In genomic region chr11:65791719-65792213, GRCh38 we compare ENCODE assay signal across 8 cellular contexts. TPM values are rescaled to one million over a fixed set of nuclear protein-coding genes. Genes with fewer than 3 reads are reported as not detected.
DNase-seq lines count a peak whose midpoint lies in the region; ATAC-seq, FAIRE-seq and TF ChIP-seq lines count a peak whose summit lies in the region.

No MANE protein-coding gene starts in this region.

- H2AFZ ChIP-seq in MM.1S (ENCODE audit: low read length) (peak overlapping the region; percentile 42), H9 (ENCODE audit: low read length) (no peak overlapping the region)

- H3K79me1 ChIP-seq in H9 (ENCODE audit: insufficient read depth, low read depth, low read length, poor library complexity, severe bottlenecking), result no peaks in the 10 kb centered on the region

- H3K79me2 ChIP-seq in MM.1S (ENCODE audit: low read length), result no peaks in the 10 kb centered on the region
- H3K79me2 ChIP-seq in H9 (ENCODE audit: insufficient read depth, low read length), result no peaks in the 10 kb centered on the region

- H3K36me3 ChIP-seq in CD8-positive, alpha-beta T cell (ENCODE audit: insufficient read depth, low read length), result no peaks in the 10 kb centered on the region
- H3K36me3 ChIP-seq in MM.1S (replicated peaks; ENCODE audit: insufficient read depth, low read length) (no peaks in the 10 kb centered on the region), aorta (ENCODE audit: control insufficient read depth in 1 of 2, insufficient read depth in 2 of 2, low read length in 1 of 2) (no peaks in the 10 kb centered on the region)

- POLR2A ChIA-PET in CD8-positive, alpha-beta T cell (lab: Charles Lee), result interaction anchor here (2.2 kb wide), 1 partner anchor 12 kb away, joined by 8 read pairs; the partner anchor contains the start of gene AP5B1

- H2BK120ac ChIP-seq in H9 (ENCODE audit: low read depth, low read length, poor library complexity, severe bottlenecking), result no peak overlapping the region

- H4K91ac ChIP-seq in H9 (ENCODE audit: insufficient read length, low read depth, low read length), result no peak overlapping the region

- ATAC-seq in CD8-positive, alpha-beta T cell, result peak; percentile 66
- no peak for ATAC-seq in aorta (ENCODE audit: low FRiP score)

- H3K14ac ChIP-seq in H9 (ENCODE audit: insufficient read depth, low read length), result no peak overlapping the region; the same call in 1 of the 2 replicates

- WGBS in aorta, 2 donors, result 88 to 90% methylated on average over 13 of the region's 13 CpGs
- no CpG with 5 or more reads among the region's 13 CpGs for WGBS in H9 (ENCODE audit: extremely low coverage, insufficient read length, low lambda C conversion rate)

- no peaks in the 10 kb centered on the region for H3K9me3 Mint-ChIP-seq in CD8-positive, alpha-beta T cell
- no peaks in the 10 kb centered on the region; a peak in 1 of 5 replicates for H3K9me3 Mint-ChIP-seq in H9

- no peak overlapping the region for H3K56ac ChIP-seq in H9 (ENCODE audit: insufficient read length, low read depth, low read length)

- H3K4me3 Mint-ChIP-seq in CD8-positive, alpha-beta T cell, result no peak overlapping the region
- no peak overlapping the region for H3K4me3 Mint-ChIP-seq in H9

- H3K4ac ChIP-seq in H9 (ENCODE audit: low read depth, low read length), result no peak overlapping the region

- no peak overlapping the region for H4K8ac ChIP-seq in H9 (replicated peaks; ENCODE audit: insufficient read length, low read depth, low read length)

- peak overlapping the region; percentile 30; the same call in 1 of the 2 replicates for H3K4me2 ChIP-seq in MM.1S (ENCODE audit: low read depth, low read length)
- H3K4me2 ChIP-seq in H9 (ENCODE audit: insufficient read depth, insufficient read length, low read length), result no peak overlapping the region

- no peak for TF ChIP-seq CTCF in CD8-positive, alpha-beta T cell (IDR thresholded peaks at IDR 0.05)
- TF ChIP-seq CTCF in MM.1S (IDR thresholded peaks at IDR 0.05; ENCODE audit: low read length) (no peak), H9 (conservative IDR thresholded peaks at IDR 0.05) (no peak)

- H3K9ac ChIP-seq in MM.1S (ENCODE audit: low read length) (peak overlapping the region; percentile 22; the same call in 1 of the 2 replicates), H9 (ENCODE audit: extremely low read depth, insufficient read length, low read length) (no peak overlapping the region)

- H3K9me3 ChIP-seq in CD8-positive, alpha-beta T cell (ENCODE audit: low read length), result no peaks in the 10 kb centered on the region
- H3K9me3 ChIP-seq in MM.1S (replicated peaks; ENCODE audit: insufficient read depth, low read length), result no peaks in the 10 kb centered on the region
- H3K9me3 ChIP-seq in aorta (ENCODE audit: control insufficient read depth, low read length), result no peaks in the 10 kb centered on the region
- H3K9me3 ChIP-seq in H9 (ENCODE audit: control insufficient read depth, low read depth, low read length), result no peaks in the 10 kb centered on the region

- no peak overlapping the region for H2BK5ac ChIP-seq in H9 (ENCODE audit: insufficient read length, low read length)

- H2BK15ac ChIP-seq in H9 (ENCODE audit: low read depth, low read length), result no peak overlapping the region

- H3K23me2 ChIP-seq in H9 (ENCODE audit: insufficient read length, low read depth, low read length, poor library complexity, severe bottlenecking), result peaks cover 9% of the 10 kb centered on the region

- H3K27ac ChIP-seq in CD8-positive, alpha-beta T cell (ENCODE audit: low read depth, low read length), result no peak overlapping the region
- H3K27ac ChIP-seq in MM.1S (ENCODE audit: low read length), result peak overlapping the region; percentile 50; the same call in 1 of the 2 replicates
- peak overlapping the region in 19 of 21 experiments; percentile 9 to 81 (median 72) for H3K27ac ChIP-seq in skin epidermis
- H3K27ac ChIP-seq in aorta (ENCODE audit: low read depth in 1 of 2, low read length in 2 of 2), result no peak overlapping the region
- H3K27ac ChIP-seq in H9 (ENCODE audit: insufficient read length, low read depth, low read length), result no peak overlapping the region

- H2AK5ac ChIP-seq in H9 (ENCODE audit: insufficient read length, low read length), result no peak overlapping the region

- peaks cover 24% of the 10 kb centered on the region for H3K4me1 ChIP-seq in CD8-positive, alpha-beta T cell (ENCODE audit: insufficient read depth, low read length)
- H3K4me1 ChIP-seq in MM.1S (ENCODE audit: low read length) (peaks cover 15% of the 10 kb centered on the region), aorta (ENCODE audit: control insufficient read depth in 1 of 2, insufficient read depth in 2 of 2, low read length in 2 of 2) (no peaks in the 10 kb centered on the region), H9 (ENCODE audit: insufficient read depth, low read length) (peaks cover 3% of the 10 kb centered on the region; the same call in 1 of the 2 replicates)

- peaks cover 25% of the 10 kb centered on the region for H3K27me3 ChIP-seq in CD8-positive, alpha-beta T cell (ENCODE audit: insufficient read depth, low read length)
- peaks cover 32% of the 10 kb centered on the region for H3K27me3 ChIP-seq in MM.1S (replicated peaks; ENCODE audit: insufficient read depth, low read length)
- H3K27me3 ChIP-seq in aorta (ENCODE audit: control insufficient read depth in 1 of 2, insufficient read depth in 2 of 2, low read length in 1 of 2), result no peaks in the 10 kb centered on the region
- H3K27me3 ChIP-seq in H9 (ENCODE audit: insufficient read depth, low read length), result peaks cover 3% of the 10 kb centered on the region; the same call in 1 of the 2 replicates

- H3K4me3 ChIP-seq in CD8-positive, alpha-beta T cell (ENCODE audit: low read depth, low read length), result no peak overlapping the region
- H3K4me3 ChIP-seq in MM.1S (ENCODE audit: low read length) (no peak overlapping the region), skin epidermis (peak overlapping the region in 3 of 7 experiments; percentile 1 to 61 (median 6)), aorta (ENCODE audit: low read length in 2 of 2) (no peak overlapping the region)

- no peak overlapping the region for H3K27ac Mint-ChIP-seq in CD8-positive, alpha-beta T cell
- no peak overlapping the region for H3K27ac Mint-ChIP-seq in H9

- no peaks in the 10 kb centered on the region for H3K36me3 Mint-ChIP-seq in CD8-positive, alpha-beta T cell
- H3K36me3 Mint-ChIP-seq in H9 (ENCODE audit: insufficient read depth in 1 of 3, low read depth in 3 of 3), result peaks cover 0 to 6% (median 2%) of the 10 kb centered on the region in 3 experiments; a peak in 2 of 7 replicates

- peak in 3 of 7 experiments; percentile 36 to 58 (median 40) for DNase-seq in CD8-positive, alpha-beta T cell
- DNase-seq in GM19239 (ENCODE audit: insufficient read length, low spot score) (peak; percentile 96), MM.1S (peak; percentile 76), aorta (no peak), H9 (no peak), globus pallidus (ENCODE audit: low spot score) (no peak)
- peak; percentile 40 for DNase-seq in activated T-cell treated with anti-CD3 and anti-CD28 coated beads, Interleukin-2, amount 50 U/mL, for 1 hour

- H4K5ac ChIP-seq in H9 (ENCODE audit: insufficient read length, low read depth, low read length), result no peak overlapping the region

- FAIRE-seq in GM19239 (lab: Jason Lieb, UNC), result peak; percentile 93

- no peaks in the 10 kb centered on the region for H3K9me2 ChIP-seq in MM.1S (replicated peaks; ENCODE audit: insufficient read depth, low read length)

- H4K20me1 ChIP-seq in MM.1S (ENCODE audit: insufficient read depth, low read length), result no peaks in the 10 kb centered on the region
- no peaks in the 10 kb centered on the region for H4K20me1 ChIP-seq in H9 (ENCODE audit: control insufficient read depth, insufficient read depth, insufficient read length)

- H3F3A ChIP-seq in MM.1S (ENCODE audit: insufficient read depth, low read length), result no peaks in the 10 kb centered on the region

- H3K18ac ChIP-seq in H9 (ENCODE audit: insufficient read length, low read depth, low read length), result no peak overlapping the region

- H3K4me1 Mint-ChIP-seq in CD8-positive, alpha-beta T cell (ENCODE audit: low read depth), result peaks cover 8% of the 10 kb centered on the region
- H3K4me1 Mint-ChIP-seq in H9, result peaks cover 35 to 42% of the 10 kb centered on the region in 2 experiments

- peaks cover 31% of the 10 kb centered on the region for H3K27me3 Mint-ChIP-seq in CD8-positive, alpha-beta T cell (ENCODE audit: low read depth)
- peaks cover 28% of the 10 kb centered on the region for H3K27me3 Mint-ChIP-seq in H9 (ENCODE audit: low read depth)

- no peak overlapping the region for H3T11ph ChIP-seq in H9 (ENCODE audit: low read length)

- H3K23ac ChIP-seq in H9 (ENCODE audit: insufficient read length, low read depth, low read length), result no peak overlapping the region

- no peak overlapping the region for H2BK12ac ChIP-seq in H9 (ENCODE audit: insufficient read length, low read depth, low read length)

- intact Hi-C loops in CD8-positive, alpha-beta T cell (cut with DNase I, micrococcal nuclease), result no loop called here
- intact Hi-C loops in aorta (cut with DNase I), result no loop called here

- CTCF ChIA-PET in CD8-positive, alpha-beta T cell (lab: Charles Lee), result interaction anchor here (2.0 to 7.3 kb wide), 2 partner anchors 12 to 17 kb away, joined by 6 to 44 read pairs; partner anchors contain the start of gene AP5B1

- H2BK20ac ChIP-seq in H9 (ENCODE audit: low read depth, low read length, poor library complexity, severe bottlenecking), result no peak overlapping the region

RNA-seq across cellular contexts. Expression of gene OVOL1, which starts 4.9 kb away (rescaled TPM):
- under 1 TPM; 0.31 to 0.33 TPM for total RNA-seq in CD8-positive, alpha-beta T cell
- total RNA-seq in aorta (not detected), H9 (2021) (5.1 and 5.7 TPM in 2 replicates)
- polyA plus RNA-seq in aorta, result 1 to 10 TPM in 1 of 2 donors, under 1 TPM in 1; 0.28 to 3.9 TPM

RNA-seq across cellular contexts. Expression of gene AP5B1, which starts 11.0 kb away (rescaled TPM):
- 10 to 100 TPM; 12.8 to 13.0 TPM for total RNA-seq in CD8-positive, alpha-beta T cell
- total RNA-seq in aorta, result 10 to 100 TPM; 15.7 to 16.7 TPM
- polyA plus RNA-seq in aorta, result 10 to 100 TPM in 1 of 2 donors, 1 to 10 TPM in 1; 3.3 to 10.8 TPM
- 9.4 and 9.6 TPM in 2 replicates for total RNA-seq in H9 (2021)

RNA-seq across cellular contexts. Expression of gene SNX32, which starts 42.0 kb away (rescaled TPM):
- under 1 TPM; 0.52 to 0.69 TPM for total RNA-seq in CD8-positive, alpha-beta T cell
- 1 to 10 TPM in 1 of 2 donors, under 1 TPM in 1; 0.39 to 2.4 TPM for total RNA-seq in aorta
- polyA plus RNA-seq in aorta, result 1 to 10 TPM in 1 of 2 donors, not detected in 1; 1.2 TPM
- total RNA-seq in H9 (2021), result 0.88 and 1.2 TPM in 2 replicates

Comparison
In these comparisons a context has a peak if more than half of its experiments do, and no peak if none do; other contexts are left out.
1. DNase-seq: peak in GM19239 (single experiment), MM.1S (single experiment) and activated T-cell treated with anti-CD3 and anti-CD28 coated beads, Interleukin-2, amount 50 U/mL, for 1 hour (single experiment); none in aorta (0 of 2), H9 (single experiment) and globus pallidus (single experiment).
2. H3K27ac ChIP-seq: peak in MM.1S (single experiment) and skin epidermis (19 of 21); none in CD8-positive, alpha-beta T cell (single experiment), aorta (0 of 2) and H9 (single experiment).